26 cellular contexts compared by ENCODE assay signal in genomic region chr14:67538501-67538900, GRCh38. TPM values are rescaled to one million over a fixed set of nuclear protein-coding genes. Genes with fewer than 3 reads are reported as not detected.
DNase-seq lines count a peak whose midpoint lies in the region; ATAC-seq and TF ChIP-seq lines count a peak whose summit lies in the region.
"Had no signal": no experiment of that assay in that cellular context is flagged by ENCODE, and none has a peak within 500 bp of the region (broad histone marks: within the 10 kb centered on the region; RNA-seq: fewer than 3 reads in every experiment).

No MANE protein-coding gene starts in this region.

- H3K9me3 ChIP-seq in sigmoid colon: no peaks in the 10 kb centered on the region
- H3K9me3 ChIP-seq: lower lobe of right lung, mucosa of descending colon, stomach, upper lobe of right lung had no signal

- H3K9me3 Mint-ChIP-seq in brain: peaks cover 0 to 4% (median 2%) of the 10 kb centered on the region in 5 experiments
- H3K9me3 Mint-ChIP-seq: activated naive CD8-positive, alpha-beta T cell treated with anti-CD3 and anti-CD28 coated beads, Interleukin-2, amount 10 ng/mL, durations not matched to agents 7 days and 5 days had no signal

- ATAC-seq in esophagus mucosa (peak; percentile 40), GM18909 (IDR thresholded peaks at IDR 0.05; ENCODE audit: poor library complexity, unreplicated experiment) (no peak), HG03045 (IDR thresholded peaks at IDR 0.05; ENCODE audit: unreplicated experiment) (no peak)
- ATAC-seq: lower lobe of right lung, mucosa of descending colon, Right ventricle myocardium inferior, upper lobe of right lung had no signal

- peaks cover 46% of the 10 kb centered on the region for H3K4me1 Mint-ChIP-seq in brain

- H3K27ac Mint-ChIP-seq in brain: peak overlapping the region in 3 of 5 experiments; percentile 24 to 61 (median 50)
- H3K27ac Mint-ChIP-seq: activated naive CD8-positive, alpha-beta T cell treated with anti-CD3 and anti-CD28 coated beads, Interleukin-2, amount 10 ng/mL, durations not matched to agents 7 days and 5 days; CD14-positive monocyte; nephron had no signal

- H3K36me3 Mint-ChIP-seq in brain: peaks cover 16% of the 10 kb centered on the region
- H3K36me3 Mint-ChIP-seq: activated naive CD8-positive, alpha-beta T cell treated with anti-CD3 and anti-CD28 coated beads, Interleukin-2, amount 10 ng/mL, durations not matched to agents 7 days and 5 days had no signal

- no peaks in the 10 kb centered on the region for H3K36me3 ChIP-seq in sigmoid colon
- H3K36me3 ChIP-seq: lower lobe of right lung, stomach, upper lobe of right lung had no signal

- H3K27me3 Mint-ChIP-seq in brain: peaks cover 4% of the 10 kb centered on the region

- TF ChIP-seq EP300 in sigmoid colon (IDR thresholded peaks at IDR 0.05): no peak

- DNase-seq in NCI-H2196 treated with DMSO at 0.1 percent for 48 hours (lab: John Stamatoyannopoulos, UW; ENCODE audit: unreplicated experiment) (peak; percentile 19), sigmoid colon (peak; percentile 26), RKO (ENCODE audit: low spot score) (no peak)
- no peak for DNase-seq in stimulated activated naive CD4-positive, alpha-beta T cell treated with Interleukin-2 at 50 U/mL for 16 hours (lab: John Stamatoyannopoulos, UW)
- DNase-seq: activated CD4-positive, alpha-beta T cell treated with anti-CD3 and anti-CD28 coated beads, Interleukin-2, amount 50 U/mL, for 4 hours; activated CD4-positive, CD25-positive, alpha-beta regulatory T cell; activated naive CD8-positive, alpha-beta T cell treated with anti-CD3 and anti-CD28 coated beads, Interleukin-2, amount 10 ng/mL, durations not matched to agents 7 days and 5 days; HCEC 1CT; kidney; lower lobe of right lung; mucosa of descending colon; NCI-H146; NCI-H2227 treated with DMSO at 0.1 percent for 48 hours; NCI-H748 treated with DMSO at 0.1 percent for 48 hours; stomach; SW 1271; upper lobe of right lung had no signal

- no peak overlapping the region for H3K4me3 ChIP-seq in sigmoid colon
- H3K4me3 ChIP-seq: lower lobe of right lung, mucosa of descending colon, stomach, upper lobe of right lung had no signal

- H3K27me3 ChIP-seq in sigmoid colon: no peaks in the 10 kb centered on the region

- TF ChIP-seq CTCF in brain (conservative IDR thresholded peaks at IDR 0.05) (no peak), sigmoid colon (IDR thresholded peaks at IDR 0.05) (no peak)

- intact Hi-C loops in sigmoid colon (cut with DNase I): no loop called here

- TF ChIP-seq POLR2A in sigmoid colon (IDR thresholded peaks at IDR 0.05): no peak

- WGBS in sigmoid colon, 2 donors: 80 to 88% methylated on average over 2 of the region's 2 CpGs

- H3K4me3 Mint-ChIP-seq in brain: peak overlapping the region in 2 of 5 experiments; percentile 14 to 35
- H3K4me3 Mint-ChIP-seq: activated naive CD8-positive, alpha-beta T cell treated with anti-CD3 and anti-CD28 coated beads, Interleukin-2, amount 10 ng/mL, durations not matched to agents 7 days and 5 days; CD14-positive monocyte; nephron had no signal

- H3K4me1 ChIP-seq in sigmoid colon: peaks cover 0 to 7% (median 2%) of the 10 kb centered on the region in 4 donors
- H3K4me1 ChIP-seq: upper lobe of right lung had no signal

- no peak overlapping the region for H3K27ac ChIP-seq in sigmoid colon
- H3K27ac ChIP-seq: KMS-11, lower lobe of right lung, stomach, upper lobe of right lung had no signal

RNA-seq across cellular contexts. Expression of gene PLEKHH1, which starts 5.4 kb away (rescaled TPM):
- polyA plus RNA-seq in brain (ENCODE audit: insufficient read depth, low read depth, low replicate concordance) (43.3 TPM), sigmoid colon (10 to 100 TPM; 10.8 to 25.3 (median 12.3) TPM)
- total RNA-seq in esophagus mucosa (4.5 TPM), sigmoid colon (1 to 10 TPM; 2.0 to 8.0 (median 2.9) TPM)
- total RNA-seq: OCI-LY7 had no signal
- polyA plus RNA-seq: CD14-positive monocyte had no signal

RNA-seq across cellular contexts. Expression of gene TMEM229B, which starts 50.0 kb away (rescaled TPM):
- 15.3 TPM for polyA plus RNA-seq in brain (ENCODE audit: insufficient read depth, low read depth, low replicate concordance)
- total RNA-seq in esophagus mucosa: 0.80 TPM
- 10 to 100 TPM in 1 of 4 donors, 1 to 10 TPM in 3; 5.6 to 16.4 (median 6.1) TPM for total RNA-seq in sigmoid colon
- 1 to 10 TPM; 1.2 to 8.0 (median 4.4) TPM for polyA plus RNA-seq in sigmoid colon

Comparison
In these comparisons a context has a peak if more than half of its experiments do, and no peak if none do; other contexts are left out.
1. DNase-seq: peak in NCI-H2196 treated with DMSO at 0.1 percent for 48 hours (single experiment) and sigmoid colon (single experiment); none in stimulated activated naive CD4-positive, alpha-beta T cell treated with Interleukin-2 at 50 U/mL for 16 hours (single experiment) and RKO (single experiment).